ENCODE assay signal across 28 cellular contexts in genomic region chr16:5560084-5560483, GRCh38.
DNase-seq lines count a peak whose midpoint lies in the region; ATAC-seq and TF ChIP-seq lines count a peak whose summit lies in the region.
"Had no signal": no experiment of that assay in that cellular context is flagged by ENCODE, and none has a peak within 500 bp of the region (broad histone marks: within the 10 kb centered on the region; RNA-seq: fewer than 3 reads in every experiment).

No MANE protein-coding gene starts in this region.

- no peak for TF ChIP-seq CTCF in type B pancreatic cell (conservative IDR thresholded peaks at IDR 0.05)

- no peaks in the 10 kb centered on the region for H3K27me3 Mint-ChIP-seq in activated naive CD8-positive, alpha-beta T cell treated with anti-CD3 and anti-CD28 coated beads for 36 hours
- H3K27me3 Mint-ChIP-seq in activated naive CD8-positive, alpha-beta T cell treated with anti-CD3 and anti-CD28 coated beads, Interleukin-2, amount 50 U/mL, for 24 hours, result peaks cover 2% of the 10 kb centered on the region
- peaks cover 10% of the 10 kb centered on the region for H3K27me3 Mint-ChIP-seq in type B pancreatic cell
- H3K27me3 Mint-ChIP-seq: activated CD8-positive, alpha-beta memory T cell treated with anti-CD3 and anti-CD28 coated beads, Interleukin-2, amount 10 ng/mL, durations not matched to agents 7 days and 5 days had no signal

- H3K9me3 Mint-ChIP-seq in activated naive CD8-positive, alpha-beta T cell treated with anti-CD3 and anti-CD28 coated beads for 36 hours, result peaks cover 16% of the 10 kb centered on the region
- H3K9me3 Mint-ChIP-seq in activated naive CD8-positive, alpha-beta T cell treated with anti-CD3 and anti-CD28 coated beads, Interleukin-2, amount 50 U/mL, for 24 hours, result peaks cover 18% of the 10 kb centered on the region
- H3K9me3 Mint-ChIP-seq in type B pancreatic cell, result no peaks in the 10 kb centered on the region
- H3K9me3 Mint-ChIP-seq: nephron had no signal

- peak; percentile 5 for DNase-seq in activated naive CD8-positive, alpha-beta T cell treated with anti-CD3 and anti-CD28 coated beads for 36 hours
- no peak for DNase-seq in activated naive CD8-positive, alpha-beta T cell treated with anti-CD3 and anti-CD28 coated beads, Interleukin-2, amount 50 U/mL, for 24 hours
- peak; percentile 1 for DNase-seq in LHCN-M2 (ENCODE audit: low read depth)
- DNase-seq in RKO (ENCODE audit: low spot score), result peak; percentile 80
- no peak for DNase-seq in NCI-H446 treated with DMSO at 0.1 percent for 48 hours (lab: John Stamatoyannopoulos, UW)
- DNase-seq in type B pancreatic cell (ENCODE audit: extremely low spot score, unreplicated experiment), result no peak
- DNase-seq: activated CD4-positive, alpha-beta T cell treated with anti-CD3 and anti-CD28 coated beads for 48 hours; activated CD8-positive, alpha-beta memory T cell treated with anti-CD3 and anti-CD28 coated beads, Interleukin-2, amount 10 ng/mL, durations not matched to agents 7 days and 5 days; activated naive CD4-positive, alpha-beta T cell treated with Interleukin-2 at 50 U/mL for 16 hours; activated T-cell treated with anti-CD3 and anti-CD28 coated beads, Interleukin-2, amount 50 U/mL, for 72 hours; amygdala; C1 segment of cervical spinal cord; COR-L47; DMS79; GF-D8; glutamatergic neuron; Kasumi-1; kidney glomerular epithelial cell; NCI-H2081 treated with DMSO at 0.1 percent for 48 hours; NCI-H345; OCI-M1; stimulated activated CD4-positive, alpha-beta T cell treated with anti-CD3 and anti-CD28 coated beads, Interleukin-1b, Interleukin-23, amount 100 ng/mL, for 48 hours; stimulated activated CD8-positive, alpha-beta memory T cell treated with anti-CD3 and anti-CD28 coated beads, Interleukin-4, amount 100 ng/mL, for 48 hours; tibial artery had no signal

- peaks cover 7% of the 10 kb centered on the region for H3K36me3 Mint-ChIP-seq in activated naive CD8-positive, alpha-beta T cell treated with anti-CD3 and anti-CD28 coated beads for 36 hours
- peaks cover 2% of the 10 kb centered on the region for H3K36me3 Mint-ChIP-seq in activated naive CD8-positive, alpha-beta T cell treated with anti-CD3 and anti-CD28 coated beads, Interleukin-2, amount 50 U/mL, for 24 hours (ENCODE audit: low read depth)
- no peaks in the 10 kb centered on the region for H3K36me3 Mint-ChIP-seq in type B pancreatic cell
- H3K36me3 Mint-ChIP-seq: activated CD8-positive, alpha-beta memory T cell treated with anti-CD3 and anti-CD28 coated beads, Interleukin-2, amount 10 ng/mL, durations not matched to agents 7 days and 5 days had no signal

- no peak overlapping the region for H3K4me3 Mint-ChIP-seq in activated naive CD8-positive, alpha-beta T cell treated with anti-CD3 and anti-CD28 coated beads for 36 hours
- no peak overlapping the region for H3K4me3 Mint-ChIP-seq in activated naive CD8-positive, alpha-beta T cell treated with anti-CD3 and anti-CD28 coated beads, Interleukin-2, amount 50 U/mL, for 24 hours
- H3K4me3 Mint-ChIP-seq in type B pancreatic cell, result no peak overlapping the region
- H3K4me3 Mint-ChIP-seq: activated CD8-positive, alpha-beta memory T cell treated with anti-CD3 and anti-CD28 coated beads, Interleukin-2, amount 10 ng/mL, durations not matched to agents 7 days and 5 days; activated T-cell treated with anti-CD3 and anti-CD28 coated beads, Interleukin-2, amount 50 U/mL, for 72 hours; nephron had no signal

- H3K27ac Mint-ChIP-seq in activated naive CD8-positive, alpha-beta T cell treated with anti-CD3 and anti-CD28 coated beads for 36 hours, result peak overlapping the region; percentile 9
- no peak overlapping the region for H3K27ac Mint-ChIP-seq in activated naive CD8-positive, alpha-beta T cell treated with anti-CD3 and anti-CD28 coated beads, Interleukin-2, amount 50 U/mL, for 24 hours
- H3K27ac Mint-ChIP-seq in type B pancreatic cell, result no peak overlapping the region
- H3K27ac Mint-ChIP-seq: activated CD8-positive, alpha-beta memory T cell treated with anti-CD3 and anti-CD28 coated beads, Interleukin-2, amount 10 ng/mL, durations not matched to agents 7 days and 5 days; activated T-cell treated with anti-CD3 and anti-CD28 coated beads, Interleukin-2, amount 50 U/mL, for 72 hours; nephron had no signal

- H3K4me1 Mint-ChIP-seq in activated naive CD8-positive, alpha-beta T cell treated with anti-CD3 and anti-CD28 coated beads for 36 hours, result peaks cover 3% of the 10 kb centered on the region
- peaks cover 4% of the 10 kb centered on the region for H3K4me1 Mint-ChIP-seq in activated naive CD8-positive, alpha-beta T cell treated with anti-CD3 and anti-CD28 coated beads, Interleukin-2, amount 50 U/mL, for 24 hours
- no peaks in the 10 kb centered on the region for H3K4me1 Mint-ChIP-seq in type B pancreatic cell (ENCODE audit: unreplicated experiment)
- H3K4me1 Mint-ChIP-seq: nephron had no signal

- ATAC-seq in activated naive CD8-positive, alpha-beta T cell treated with anti-CD3 and anti-CD28 coated beads, Interleukin-2, amount 50 U/mL, for 24 hours, result no peak
- no peak for ATAC-seq in GM21528 (IDR thresholded peaks at IDR 0.05; ENCODE audit: low FRiP score, unreplicated experiment)
- ATAC-seq: activated CD8-positive, alpha-beta memory T cell treated with anti-CD3 and anti-CD28 coated beads, Interleukin-2, amount 10 ng/mL, durations not matched to agents 7 days and 5 days; activated T-cell treated with anti-CD3 and anti-CD28 coated beads, Interleukin-2, amount 50 U/mL, for 72 hours; Right ventricle myocardium inferior; SK-N-SH treated with all-trans-retinoic acid at 6 μM for 48 hours had no signal

Comparison
In these comparisons a context has a peak if more than half of its experiments do, and no peak if none do; other contexts are left out.
1. DNase-seq: peak in activated naive CD8-positive, alpha-beta T cell treated with anti-CD3 and anti-CD28 coated beads for 36 hours (single experiment), LHCN-M2 (single experiment) and RKO (single experiment); none in activated naive CD8-positive, alpha-beta T cell treated with anti-CD3 and anti-CD28 coated beads, Interleukin-2, amount 50 U/mL, for 24 hours (single experiment), NCI-H446 treated with DMSO at 0.1 percent for 48 hours (single experiment) and type B pancreatic cell (single experiment).